In genomic region chr4:26319467-26320158, GRCh38 we compare ENCODE assay signal across 8 cellular contexts.
A peak's percentile ranks its signal among the peaks of the same experiment; 100 is the strongest.
DNase-seq lines count a peak whose midpoint lies in the region; ATAC-seq and TF ChIP-seq lines count a peak whose summit lies in the region.

No MANE protein-coding gene starts in this region.

- no peak overlapping the region for H2AFZ ChIP-seq in OCI-LY1 (ENCODE audit: low read length)

- no peaks in the 10 kb centered on the region for H3K9me3 ChIP-seq in OCI-LY1 (ENCODE audit: low read length)

- H3K4me3 ChIP-seq in OCI-LY1 (ENCODE audit: low read depth, low read length, poor library complexity, severe bottlenecking): peak overlapping the region; percentile 77

- peaks cover 24% of the 10 kb centered on the region for H3K79me2 ChIP-seq in OCI-LY1 (ENCODE audit: insufficient read depth, low read length)

- peak overlapping the region; percentile 86 for H3K27ac ChIP-seq in OCI-LY1 (ENCODE audit: low read depth, low read length, poor library complexity, severe bottlenecking)

- H3K27me3 ChIP-seq in OCI-LY1 (ENCODE audit: insufficient read depth, low read length): no peaks in the 10 kb centered on the region

- H3K36me3 ChIP-seq in OCI-LY1 (ENCODE audit: insufficient read depth, low read length): no peaks in the 10 kb centered on the region; the same call in 1 of the 2 replicates

- TF ChIP-seq CTCF in OCI-LY1 (IDR thresholded peaks at IDR 0.05; ENCODE audit: low read length): no peak

- no peaks in the 10 kb centered on the region for H3F3A ChIP-seq in OCI-LY1 (ENCODE audit: insufficient read depth, low read length)

- no peaks in the 10 kb centered on the region for H3K9me2 ChIP-seq in OCI-LY1 (ENCODE audit: low read depth, low read length)

- H3K4me2 ChIP-seq in OCI-LY1 (ENCODE audit: low read length): peak overlapping the region; percentile 77

- peak; percentile 92 for DNase-seq in DMS114 treated with DMSO at 0.1 percent for 48 hours (lab: John Stamatoyannopoulos, UW; ENCODE audit: unreplicated experiment)
- DNase-seq in HuH-7 (ENCODE audit: low spot score): peak; percentile 99
- DNase-seq in activated T-cell treated with anti-CD3 and anti-CD28 coated beads for 24 hours (ENCODE audit: low read depth): peak; percentile 97
- DNase-seq in epidermal melanocyte (ENCODE audit: insufficient read length, low spot score): peak; percentile 95
- DNase-seq in middle frontal gyrus (ENCODE audit: extremely low spot score, low spot score): peak; percentile 93
- peak; percentile 80 to 91 for DNase-seq in stimulated activated CD8-positive, alpha-beta memory T cell treated with anti-CD3 and anti-CD28 coated beads, Interleukin-2, amount 100 ng/mL, for 1 hour (ENCODE audit: low read depth in 2 of 2)

- peak overlapping the region; percentile 90 for H3K9ac ChIP-seq in OCI-LY1 (ENCODE audit: low read length)

- H3K4me1 ChIP-seq in OCI-LY1 (ENCODE audit: insufficient read depth, low read length, severe bottlenecking): peaks cover 15% of the 10 kb centered on the region

- H4K20me1 ChIP-seq in OCI-LY1 (ENCODE audit: insufficient read depth, low read length): no peaks in the 10 kb centered on the region

- peak; percentile 57 for ATAC-seq in GM21526 (IDR thresholded peaks at IDR 0.05; ENCODE audit: low FRiP score, unreplicated experiment)

Comparison
In these comparisons a context has a peak if more than half of its experiments do, and no peak if none do; other contexts are left out.
1. Peak in every context shown above with its lines: DNase-seq, ATAC-seq, H3K4me3 ChIP-seq and H3K27ac ChIP-seq.